ENCODE assay signal across 25 cellular contexts in the genomic region with DNA sequence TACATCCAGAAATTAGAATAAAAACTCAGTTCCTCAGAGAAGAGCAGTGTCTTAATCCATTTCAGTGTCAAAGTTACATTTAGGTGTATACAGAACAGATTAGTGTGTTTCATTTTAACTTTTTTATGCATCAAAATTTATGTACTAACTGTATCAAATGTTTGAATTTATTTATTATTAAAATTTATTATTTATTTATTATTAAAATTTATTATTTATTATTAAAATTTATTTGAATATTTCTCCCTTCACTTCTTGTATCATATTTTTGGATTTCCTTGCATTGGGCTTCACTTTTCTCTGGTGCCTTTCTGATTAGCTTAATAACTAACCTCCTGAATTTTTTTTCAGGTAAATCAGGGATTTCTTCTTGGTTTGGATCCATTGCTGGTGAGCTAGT. TPM values are rescaled to one million over a fixed set of nuclear protein-coding genes. Genes with fewer than 3 reads are reported as not detected.
DNase-seq lines count a peak whose midpoint lies in the region; ATAC-seq, FAIRE-seq and TF ChIP-seq lines count a peak whose summit lies in the region.
"Had no signal": no experiment of that assay in that cellular context is flagged by ENCODE, and none has a peak within 500 bp of the region (broad histone marks: within the 10 kb centered on the region; RNA-seq: fewer than 3 reads in every experiment).

No MANE protein-coding gene starts in this region.

- H3K9ac ChIP-seq in HCT116 (ENCODE audit: low read length) (no peak overlapping the region), smooth muscle cell (ENCODE audit: low read depth) (peak overlapping the region; percentile 64)

- DNase-seq in HCT116 (ENCODE audit: low read depth, low spot score) = no peak
- DNase-seq in WTC11 (ENCODE audit: low spot score) = no peak
- DNase-seq in frontal cortex (ENCODE audit: low spot score in 2 of 2) = no peak
- DNase-seq in smooth muscle cell (lab: John Stamatoyannopoulos, UW; ENCODE audit: unreplicated experiment) = no peak
- DNase-seq in mesenteric fat pad (ENCODE audit: low spot score) = no peak
- no peak for DNase-seq in SHP77 (lab: John Stamatoyannopoulos, UW)
- DNase-seq in lower leg skin (ENCODE audit: low spot score in 2 of 2) = no peak
- DNase-seq: C1 segment of cervical spinal cord; CD4-positive, alpha-beta memory T cell; COR-L47; GDM1; GOT3; IMR-90; KG1; NCI-H1048; NCI-H1694; NCI-H2029 treated with DMSO at 0.1 percent for 48 hours; NCI-H446 treated with DMSO at 0.1 percent for 48 hours; NCI-H82 had no signal

- no peak for TF ChIP-seq CTCF in HCT116 (IDR thresholded peaks at IDR 0.05 in 2 of 3, conservative IDR thresholded peaks at IDR 0.05 in 1 of 3; ENCODE audit: borderline replicate concordance in 1 of 3, insufficient read depth in 1 of 3, low read depth in 2 of 3, low read length in 2 of 3)
- TF ChIP-seq CTCF in WTC11 (IDR thresholded peaks at IDR 0.05) = no peak
- TF ChIP-seq CTCF in smooth muscle cell (IDR thresholded peaks at IDR 0.05; ENCODE audit: borderline replicate concordance, insufficient read depth, poor library complexity, severe bottlenecking) = no peak
- TF ChIP-seq CTCF in lower leg skin (IDR thresholded peaks at IDR 0.05) = no peak

- TF ChIP-seq RAD21 in HCT116 (IDR thresholded peaks at IDR 0.05; ENCODE audit: low read depth) = no peak

- no peaks in the 10 kb centered on the region for H3K36me3 ChIP-seq in HCT116 (ENCODE audit: control insufficient read depth in 1 of 2, insufficient read depth in 2 of 2, low read length in 2 of 2)
- no peaks in the 10 kb centered on the region for H3K36me3 ChIP-seq in smooth muscle cell (ENCODE audit: low read depth)
- H3K36me3 ChIP-seq: HAP-1, SJSA1 had no signal

- peaks cover 32% of the 10 kb centered on the region for H3K36me3 Mint-ChIP-seq in WTC11

- H3K27ac ChIP-seq in HCT116 (ENCODE audit: low read depth, low read length) = peak overlapping the region; percentile 86; the same call in 1 of the 2 replicates
- peak overlapping the region; percentile 85 for H3K27ac ChIP-seq in smooth muscle cell (ENCODE audit: low read depth)
- H3K27ac ChIP-seq: SJSA1 had no signal

- RAD21 ChIA-PET in HCT116 (lab: Charles Lee; ENCODE audit: low non-redundant PET in 1 of 2, low total read pairs in 2 of 2, uncharacterized antibody in 2 of 2, unreplicated experiment in 2 of 2) = no interaction called here

- H3K9me2 ChIP-seq in HCT116 (ENCODE audit: insufficient read depth) = no peaks in the 10 kb centered on the region

- H3K9me3 ChIP-seq in HCT116 (ENCODE audit: control insufficient read depth in 1 of 2, insufficient read depth in 1 of 2, low read depth in 1 of 2, low read length in 2 of 2) (no peaks in the 10 kb centered on the region), smooth muscle cell (replicated peaks; ENCODE audit: low read depth) (no peaks in the 10 kb centered on the region)
- H3K9me3 ChIP-seq: HAP-1, SJSA1 had no signal

- H3K4me3 Mint-ChIP-seq in WTC11 = no peak overlapping the region
- H3K4me3 Mint-ChIP-seq: CD4-positive, alpha-beta memory T cell had no signal

- H3F3A ChIP-seq in smooth muscle cell (ENCODE audit: low read depth) = peaks cover 10% of the 10 kb centered on the region

- FAIRE-seq in frontal cortex (lab: Jason Lieb, UNC) = peak; percentile 6
- FAIRE-seq: GM12878 had no signal

- intact Hi-C loops in HCT116 (cut with micrococcal nuclease) = no loop called here
- intact Hi-C loops in lower leg skin (cut with DNase I; ENCODE audit: low total_unique reads) = no loop called here

- POLR2A ChIA-PET in HCT116 (lab: Charles Lee) (no interaction called here), WTC11 (lab: Charles Lee) (no interaction called here)

- CTCF ChIA-PET in HCT116 (lab: Charles Lee) (no interaction called here), WTC11 (lab: Charles Lee) (interaction anchor here (1.5 kb wide), 1 partner anchor 259 kb away, joined by 3 read pairs; no protein-coding TSS in a partner anchor)

- no TSS peak for BruUV-seq in HCT116 (replicated peaks; lab: Mats Ljungman, UMichigan)

- TF ChIP-seq POLR2A in HCT116 (IDR thresholded peaks at IDR 0.05; ENCODE audit: borderline replicate concordance, extremely low read depth, insufficient read depth, insufficient read length) = no peak
- no peak for TF ChIP-seq POLR2A in lower leg skin (IDR thresholded peaks at IDR 0.05)

- no peak overlapping the region for H2AFZ ChIP-seq in HCT116 (ENCODE audit: low read depth, low read length, poor library complexity, severe bottlenecking)
- no peak overlapping the region for H2AFZ ChIP-seq in smooth muscle cell (ENCODE audit: low read depth)

- no peak overlapping the region for H3K27ac Mint-ChIP-seq in WTC11

- no peaks in the 10 kb centered on the region; the same call in 1 of the 2 replicates for H3K27me3 Mint-ChIP-seq in WTC11 (ENCODE audit: low read depth)
- H3K27me3 Mint-ChIP-seq: CD4-positive, alpha-beta memory T cell had no signal

- H3K4me1 Mint-ChIP-seq in WTC11 = peaks cover 21% of the 10 kb centered on the region

- H3K27me3 ChIP-seq in HCT116 (ENCODE audit: insufficient read depth, low read length) (no peaks in the 10 kb centered on the region), smooth muscle cell (ENCODE audit: low read depth) (no peaks in the 10 kb centered on the region)
- H3K27me3 ChIP-seq: SJSA1 had no signal

- H3K9me3 Mint-ChIP-seq in WTC11 = peaks cover 36% of the 10 kb centered on the region

- H3K4me1 ChIP-seq in HCT116 (ENCODE audit: control insufficient read depth in 1 of 2, insufficient read depth in 2 of 2, low read length in 2 of 2) (peaks cover 19 to 42% of the 10 kb centered on the region in 2 experiments), smooth muscle cell (ENCODE audit: low read depth) (no peaks in the 10 kb centered on the region)
- H3K4me1 ChIP-seq: HAP-1 had no signal

- ATAC-seq in HCT116 = no peak
- ATAC-seq in WTC11 = no peak
- ATAC-seq: Right ventricle myocardium inferior had no signal

- H4K20me1 ChIP-seq in HCT116 (ENCODE audit: insufficient read depth) (no peaks in the 10 kb centered on the region), smooth muscle cell (ENCODE audit: low read depth) (no peaks in the 10 kb centered on the region)

- H3K4me3 ChIP-seq in HCT116 (replicated peaks in 1 of 2; ENCODE audit: low read depth in 1 of 2, low read length in 2 of 2) = no peak overlapping the region
- no peak overlapping the region for H3K4me3 ChIP-seq in smooth muscle cell
- no peak overlapping the region for H3K4me3 ChIP-seq in lower leg skin (ENCODE audit: low read depth, poor library complexity, severe bottlenecking)
- H3K4me3 ChIP-seq: GM12878, HAP-1, SJSA1 had no signal

- H3K4me2 ChIP-seq in HCT116 (ENCODE audit: low read length) (peak overlapping the region; percentile 75), smooth muscle cell (peak overlapping the region; percentile 1)

- H3K79me2 ChIP-seq in HCT116 (ENCODE audit: insufficient read depth, low read length) (no peaks in the 10 kb centered on the region), smooth muscle cell (ENCODE audit: low read depth) (no peaks in the 10 kb centered on the region)

TF ChIP-seq in HCT116, 20 proteins besides CTCF, POLR2A, EP300 and RAD21 (continues in another document):
- TF ChIP-seq FOSL1 (IDR thresholded peaks at IDR 0.05; ENCODE audit: low read depth) (no peak), SP1 (IDR thresholded peaks at IDR 0.05; ENCODE audit: low read depth) (no peak), YY1 (IDR thresholded peaks at IDR 0.05; ENCODE audit: extremely low read depth, insufficient replicate concordance, low read depth, low read length) (no peak)
- TF ChIP-seq, protein P1, sequence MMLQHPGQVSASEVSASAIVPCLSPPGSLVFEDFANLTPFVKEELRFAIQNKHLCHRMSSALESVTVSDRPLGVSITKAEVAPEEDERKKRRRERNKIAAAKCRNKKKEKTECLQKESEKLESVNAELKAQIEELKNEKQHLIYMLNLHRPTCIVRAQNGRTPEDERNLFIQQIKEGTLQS (IDR thresholded peaks at IDR 0.05) = no peak

TF ChIP-seq in WTC11, 78 proteins besides CTCF, POLR2A, EP300 and RAD21 (continues in another document):
- TF ChIP-seq HMGA2 (CRISPR knock-in tag; IDR thresholded peaks at IDR 0.05) = peak; percentile 97
- TF ChIP-seq, protein P1 (CRISPR knock-in tag; conservative IDR thresholded peaks at IDR 0.05) = no peak
- no peak for TF ChIP-seq ZNF232 (CRISPR knock-in tag; IDR thresholded peaks at IDR 0.05)
- no peak for TF ChIP-seq KAT7 (CRISPR knock-in tag; IDR thresholded peaks at IDR 0.05; ENCODE audit: borderline replicate concordance)

RNA-seq across cellular contexts. Expression of a gene that starts 2.3 kb away (rescaled TPM):
- total RNA-seq in HCT116 (2021; ENCODE audit: unreplicated experiment) (1.9 TPM), WTC11 (2021) (1.1 to 1.3 TPM (median 1.1 TPM) in 3 replicates), frontal cortex (5.3 TPM), smooth muscle cell (5.8 and 7.1 TPM in 2 replicates), mesenteric fat pad (2.4 TPM), lower leg skin (1 to 10 TPM in 1 of 4 donors, under 1 TPM in 3; 0.49 to 1.3 (median 0.73) TPM)
- polyA plus RNA-seq in HCT116 (2012) = 0.14 and 0.35 TPM in 2 replicates
- 1.2 and 2.5 TPM in 2 replicates for polyA plus RNA-seq in smooth muscle cell

RNA-seq across cellular contexts. Expression of a gene that starts 12.3 kb away (rescaled TPM):
- not detected for total RNA-seq in HCT116 (2021; ENCODE audit: unreplicated experiment)
- 0.19 and 0.40 TPM in 2 replicates for polyA plus RNA-seq in HCT116 (2012)
- 0.52 TPM in 1 of 3 replicates, not detected in the others for total RNA-seq in WTC11 (2021)
- total RNA-seq in frontal cortex = not detected
- not detected in 2 replicates for total RNA-seq in smooth muscle cell
- polyA plus RNA-seq in smooth muscle cell = 0.33 TPM in 1 of 2 replicates, not detected in the other
- total RNA-seq in mesenteric fat pad = not detected
- total RNA-seq in lower leg skin = not detected
- total RNA-seq: A673; CD4-positive, alpha-beta memory T cell; GM12878; IMR-90; OCI-LY7; Right ventricle myocardium inferior; SJSA1 had no signal
- polyA plus RNA-seq: CD4-positive, alpha-beta memory T cell had no signal

RNA-seq across cellular contexts. Expression of a gene that starts 32.0 kb away (rescaled TPM):
- total RNA-seq in HCT116 (2021; ENCODE audit: unreplicated experiment) (0.91 TPM), WTC11 (2021) (0.37 to 0.62 TPM (median 0.37 TPM) in 3 replicates), frontal cortex (2.4 TPM), smooth muscle cell (1.8 and 2.7 TPM in 2 replicates), mesenteric fat pad (1.2 TPM), lower leg skin (1 to 10 TPM in 1 of 4 donors, under 1 TPM in 3; 0.26 to 1.1 (median 0.73) TPM)
- polyA plus RNA-seq in HCT116 (2012) = 0.05 TPM in 1 of 2 replicates, not detected in the other
- not detected in 2 replicates for polyA plus RNA-seq in smooth muscle cell
- polyA plus RNA-seq: CD4-positive, alpha-beta memory T cell had no signal

RNA-seq across cellular contexts. Expression of a gene that starts 45.3 kb away (rescaled TPM):
- total RNA-seq in HCT116 (2021; ENCODE audit: unreplicated experiment) = 0.54 TPM
- not detected in 2 replicates for polyA plus RNA-seq in HCT116 (2012)
- 0.25 to 0.73 TPM (median 0.59 TPM) in 3 replicates for total RNA-seq in WTC11 (2021)
- total RNA-seq in frontal cortex = 3.7 TPM
- 1.8 and 6.3 TPM in 2 replicates for total RNA-seq in smooth muscle cell
- 0.78 TPM in 1 of 2 replicates, not detected in the other for polyA plus RNA-seq in smooth muscle cell
- 2.0 TPM for total RNA-seq in mesenteric fat pad
- under 1 TPM in 2 of 4 donors, not detected in 2; 0.30 to 0.42 TPM for total RNA-seq in lower leg skin
- total RNA-seq: Right ventricle myocardium inferior had no signal
- polyA plus RNA-seq: CD4-positive, alpha-beta memory T cell; IMR-90 had no signal

RNA-seq across cellular contexts. Expression of a gene that starts 56.7 kb away (rescaled TPM):
- total RNA-seq in HCT116 (2021; ENCODE audit: unreplicated experiment) (0.76 TPM), WTC11 (2021) (0.73 to 0.81 TPM (median 0.73 TPM) in 3 replicates), frontal cortex (6.9 TPM), smooth muscle cell (1.4 and 5.6 TPM in 2 replicates), mesenteric fat pad (1.5 TPM), lower leg skin (1 to 10 TPM in 1 of 4 donors, under 1 TPM in 3; 0.34 to 1.4 (median 0.66) TPM)
- 0.18 and 0.20 TPM in 2 replicates for polyA plus RNA-seq in HCT116 (2012)
- polyA plus RNA-seq in smooth muscle cell = not detected in 2 replicates
